Comparison of ENCODE assay signal across 19 cellular contexts in genomic region chr10:110404825-110405224, GRCh38.
"Had no signal": no experiment of that assay in that cellular context is flagged by ENCODE, and none has a peak within 500 bp of the region (broad histone marks: within the 10 kb centered on the region; RNA-seq: fewer than 3 reads in every experiment).

No MANE protein-coding gene starts in this region.

- FAIRE-seq: endometrium had no signal

- H3K4me3 Mint-ChIP-seq: activated CD4-positive, alpha-beta memory T cell treated with anti-CD3 and anti-CD28 coated beads, Interleukin-2, amount 10 ng/mL, durations not matched to agents 7 days and 5 days; activated naive CD4-positive, alpha-beta T cell treated with anti-CD3 and anti-CD28 coated beads, Interleukin-2, amount 10 ng/mL, durations not matched to agents 7 days and 5 days; activated naive CD8-positive, alpha-beta T cell treated with anti-CD3 and anti-CD28 coated beads, Interleukin-2, amount 50 U/mL, for 24 hours; activated T-cell treated with anti-CD3 and anti-CD28 coated beads, Interleukin-2, amount 50 U/mL, for 4 hours; memory B cell; naive thymus-derived CD4-positive, alpha-beta T cell had no signal

- H3K27me3 ChIP-seq: brain microvascular endothelial cell, gastroesophageal sphincter, heart left ventricle, stomach, upper lobe of right lung had no signal

- H3K9me3 ChIP-seq: gastroesophageal sphincter, heart left ventricle, SK-N-SH, stomach, upper lobe of right lung had no signal

- H3K27ac ChIP-seq: brain microvascular endothelial cell, gastroesophageal sphincter, heart left ventricle, stomach, upper lobe of right lung had no signal

- H3K27ac Mint-ChIP-seq: activated CD4-positive, alpha-beta memory T cell treated with anti-CD3 and anti-CD28 coated beads, Interleukin-2, amount 10 ng/mL, durations not matched to agents 7 days and 5 days; activated naive CD4-positive, alpha-beta T cell treated with anti-CD3 and anti-CD28 coated beads, Interleukin-2, amount 10 ng/mL, durations not matched to agents 7 days and 5 days; activated naive CD8-positive, alpha-beta T cell treated with anti-CD3 and anti-CD28 coated beads, Interleukin-2, amount 50 U/mL, for 24 hours; memory B cell; naive thymus-derived CD4-positive, alpha-beta T cell had no signal

- H3K9me3 Mint-ChIP-seq: activated CD4-positive, alpha-beta memory T cell treated with anti-CD3 and anti-CD28 coated beads, Interleukin-2, amount 10 ng/mL, durations not matched to agents 7 days and 5 days; activated naive CD4-positive, alpha-beta T cell treated with anti-CD3 and anti-CD28 coated beads, Interleukin-2, amount 10 ng/mL, durations not matched to agents 7 days and 5 days; activated naive CD8-positive, alpha-beta T cell treated with anti-CD3 and anti-CD28 coated beads, Interleukin-2, amount 50 U/mL, for 24 hours; activated T-cell treated with anti-CD3 and anti-CD28 coated beads, Interleukin-2, amount 50 U/mL, for 4 hours; memory B cell; naive thymus-derived CD4-positive, alpha-beta T cell had no signal

- H3K36me3 Mint-ChIP-seq: activated naive CD4-positive, alpha-beta T cell treated with anti-CD3 and anti-CD28 coated beads, Interleukin-2, amount 10 ng/mL, durations not matched to agents 7 days and 5 days; memory B cell; naive thymus-derived CD4-positive, alpha-beta T cell had no signal

- H3K36me3 ChIP-seq: brain microvascular endothelial cell, gastroesophageal sphincter, heart left ventricle, stomach, upper lobe of right lung had no signal

- DNase-seq: activated CD4-positive, alpha-beta memory T cell treated with anti-CD3 and anti-CD28 coated beads, Interleukin-2, amount 10 ng/mL, durations not matched to agents 7 days and 5 days; activated CD4-positive, alpha-beta T cell treated with anti-CD3 and anti-CD28 coated beads for 48 hours; activated CD4-positive, CD25-positive, alpha-beta regulatory T cell; activated effector memory CD4-positive, alpha-beta T cell treated with Interleukin-2 at 50 U/mL for 16 hours; activated naive CD4-positive, alpha-beta T cell treated with anti-CD3 and anti-CD28 coated beads, Interleukin-2, amount 10 ng/mL, durations not matched to agents 7 days and 5 days; activated naive CD8-positive, alpha-beta T cell treated with anti-CD3 and anti-CD28 coated beads, Interleukin-2, amount 50 U/mL, for 24 hours; activated T-cell treated with anti-CD3 and anti-CD28 coated beads, Interleukin-2, amount 50 U/mL, for 4 hours; brain microvascular endothelial cell; central memory CD4-positive, alpha-beta T cell; cortex of kidney; heart left ventricle; naive thymus-derived CD4-positive, alpha-beta T cell; SK-N-SH; stomach; upper lobe of right lung had no signal

- H3K4me2 ChIP-seq: SK-N-SH had no signal

- H3K9ac ChIP-seq: SK-N-SH had no signal

- H3K4me1 ChIP-seq: upper lobe of right lung had no signal

- ATAC-seq: activated naive CD8-positive, alpha-beta T cell treated with anti-CD3 and anti-CD28 coated beads, Interleukin-2, amount 50 U/mL, for 24 hours; activated T-cell treated with anti-CD3 and anti-CD28 coated beads, Interleukin-2, amount 50 U/mL, for 4 hours; esophagus mucosa; gastroesophageal sphincter; heart left ventricle; naive thymus-derived CD4-positive, alpha-beta T cell; upper lobe of right lung had no signal

- H3K4me3 ChIP-seq: gastroesophageal sphincter, heart left ventricle, stomach, upper lobe of right lung had no signal
